Comparison of ENCODE assay signal across 14 cellular contexts in the genomic region with DNA sequence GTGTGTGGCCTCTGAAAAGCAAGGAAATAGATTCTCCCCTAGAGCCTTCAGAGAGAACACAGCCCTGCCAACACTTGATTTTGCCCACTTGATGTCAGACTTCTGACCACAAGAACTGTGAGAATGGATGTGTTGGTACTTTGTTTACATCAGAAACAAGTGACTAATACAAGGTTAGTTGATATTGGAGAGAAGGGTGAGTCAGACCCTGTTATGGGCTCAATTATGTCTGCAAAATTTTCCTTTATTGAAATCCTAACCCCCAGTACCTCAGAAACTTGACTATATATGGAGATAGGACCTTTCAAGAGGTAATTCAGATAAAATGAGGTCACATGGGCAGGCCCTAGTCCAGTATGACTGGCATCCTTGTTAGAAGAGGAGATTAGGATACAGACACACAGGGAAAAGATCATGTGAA.
DNase-seq lines count a peak whose midpoint lies in the region; ATAC-seq and TF ChIP-seq lines count a peak whose summit lies in the region.
"Had no signal": no experiment of that assay in that cellular context is flagged by ENCODE, and none has a peak within 500 bp of the region (broad histone marks: within the 10 kb centered on the region; RNA-seq: fewer than 3 reads in every experiment).

No MANE protein-coding gene starts in this region.

- POLR2A ChIA-PET in WTC11 (lab: Charles Lee) = no interaction called here

- H3K27me3 Mint-ChIP-seq in WTC11 (ENCODE audit: low read depth) (no peaks in the 10 kb centered on the region), CD14-positive monocyte (ENCODE audit: low read depth in 3 of 3) (no peaks in the 10 kb centered on the region)

- H3K9me3 Mint-ChIP-seq in WTC11 = peaks cover 23% of the 10 kb centered on the region
- peaks cover 2 to 10% (median 7%) of the 10 kb centered on the region in 7 donors for H3K9me3 Mint-ChIP-seq in CD14-positive monocyte

- DNase-seq in COLO829 (ENCODE audit: low spot score) (peak; percentile 73), LHCN-M2 (ENCODE audit: low read depth) (peak; percentile 90), astrocyte of the spinal cord (ENCODE audit: low read depth, low spot score) (peak; percentile 79), kidney epithelial cell (ENCODE audit: low read depth) (peak; percentile 44), WTC11 (ENCODE audit: low spot score) (no peak), SKM-1 treated with dmso at 0.1 percent for 144 hours (lab: John Stamatoyannopoulos, UW; ENCODE audit: unreplicated experiment) (no peak), tibial nerve (ENCODE audit: low spot score in 2 of 2) (no peak), CD14-positive monocyte (ENCODE audit: low spot score) (no peak)
- DNase-seq: activated CD4-positive, alpha-beta T cell treated with anti-CD3 and anti-CD28 coated beads for 48 hours; activated gamma-delta T cell treated with Interleukin-2 at 50 U/mL for 16 hours; DMS153; NCI-H187 treated with DMSO at 0.1 percent for 48 hours; SHP77 treated with DMSO at 0.1 percent for 48 hours; stimulated activated CD4-positive, alpha-beta T cell treated with anti-CD3 and anti-CD28 coated beads, Interleukin-1b, Interleukin-23, amount 100 ng/mL, for 48 hours had no signal

- H3K4me1 Mint-ChIP-seq in WTC11 = no peaks in the 10 kb centered on the region
- no peaks in the 10 kb centered on the region for H3K4me1 Mint-ChIP-seq in CD14-positive monocyte

- no peak overlapping the region for H3K4me3 Mint-ChIP-seq in WTC11
- H3K4me3 Mint-ChIP-seq in CD14-positive monocyte = no peak overlapping the region

- H3K27ac ChIP-seq in tibial nerve = no peak overlapping the region

- no peak for TF ChIP-seq POLR2A in tibial nerve (IDR thresholded peaks at IDR 0.05)

- H3K4me1 ChIP-seq in tibial nerve = peaks cover 0 to 6% (median 0%) of the 10 kb centered on the region in 4 donors

- CTCF ChIA-PET in WTC11 (lab: Charles Lee) = no interaction called here

- in situ Hi-C loops in astrocyte of the spinal cord (cut with HindIII; ENCODE audit: low sequenced_read_pairs) = no loop called here

- ATAC-seq in WTC11 = no peak

- no peak for TF ChIP-seq EP300 in tibial nerve (IDR thresholded peaks at IDR 0.05)

- H3K27ac Mint-ChIP-seq in WTC11 (no peak overlapping the region), CD14-positive monocyte (no peak overlapping the region)

- H3K4me3 ChIP-seq in astrocyte of the spinal cord (ENCODE audit: low read depth, low read length) (no peak overlapping the region), kidney epithelial cell (ENCODE audit: low read depth, low read length) (no peak overlapping the region), tibial nerve (no peak overlapping the region)

- H3K36me3 ChIP-seq in kidney epithelial cell (ENCODE audit: control insufficient read depth, insufficient read depth, low read length) = no peaks in the 10 kb centered on the region
- H3K36me3 ChIP-seq in tibial nerve = no peaks in the 10 kb centered on the region

- no peak for TF ChIP-seq CTCF in astrocyte of the spinal cord (IDR thresholded peaks at IDR 0.05; ENCODE audit: low read depth, low read length)
- TF ChIP-seq CTCF in kidney epithelial cell (IDR thresholded peaks at IDR 0.05; ENCODE audit: insufficient read depth, low read length, poor library complexity, severe bottlenecking) = no peak
- TF ChIP-seq CTCF in WTC11 (IDR thresholded peaks at IDR 0.05) = no peak
- no peak for TF ChIP-seq CTCF in tibial nerve (IDR thresholded peaks at IDR 0.05)
- no peak for TF ChIP-seq CTCF in CD14-positive monocyte (IDR thresholded peaks at IDR 0.05)

- no peaks in the 10 kb centered on the region for H3K9me3 ChIP-seq in tibial nerve

- H3K36me3 Mint-ChIP-seq in WTC11 = no peaks in the 10 kb centered on the region
- no peaks in the 10 kb centered on the region for H3K36me3 Mint-ChIP-seq in CD14-positive monocyte

- H3K27me3 ChIP-seq in kidney epithelial cell (ENCODE audit: control insufficient read depth, insufficient read depth, low read length) = no peaks in the 10 kb centered on the region
- no peaks in the 10 kb centered on the region for H3K27me3 ChIP-seq in tibial nerve

- intact Hi-C loops in CD14-positive monocyte (cut with micrococcal nuclease) = no loop called here

TF ChIP-seq in WTC11, 78 proteins besides CTCF, POLR2A, EP300 and RAD21:
- TF ChIP-seq NR2C2 (CRISPR knock-in tag; IDR thresholded peaks at IDR 0.05) = no peak
- TF ChIP-seq, protein P1, sequence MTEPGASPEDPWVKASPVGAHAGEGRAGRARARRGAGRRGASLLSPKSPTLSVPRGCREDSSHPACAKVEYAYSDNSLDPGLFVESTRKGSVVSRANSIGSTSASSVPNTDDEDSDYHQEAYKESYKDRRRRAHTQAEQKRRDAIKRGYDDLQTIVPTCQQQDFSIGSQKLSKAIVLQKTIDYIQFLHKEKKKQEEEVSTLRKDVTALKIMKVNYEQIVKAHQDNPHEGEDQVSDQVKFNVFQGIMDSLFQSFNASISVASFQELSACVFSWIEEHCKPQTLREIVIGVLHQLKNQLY (CRISPR knock-in tag; IDR thresholded peaks at IDR 0.05) = no peak
- TF ChIP-seq, protein P2, sequence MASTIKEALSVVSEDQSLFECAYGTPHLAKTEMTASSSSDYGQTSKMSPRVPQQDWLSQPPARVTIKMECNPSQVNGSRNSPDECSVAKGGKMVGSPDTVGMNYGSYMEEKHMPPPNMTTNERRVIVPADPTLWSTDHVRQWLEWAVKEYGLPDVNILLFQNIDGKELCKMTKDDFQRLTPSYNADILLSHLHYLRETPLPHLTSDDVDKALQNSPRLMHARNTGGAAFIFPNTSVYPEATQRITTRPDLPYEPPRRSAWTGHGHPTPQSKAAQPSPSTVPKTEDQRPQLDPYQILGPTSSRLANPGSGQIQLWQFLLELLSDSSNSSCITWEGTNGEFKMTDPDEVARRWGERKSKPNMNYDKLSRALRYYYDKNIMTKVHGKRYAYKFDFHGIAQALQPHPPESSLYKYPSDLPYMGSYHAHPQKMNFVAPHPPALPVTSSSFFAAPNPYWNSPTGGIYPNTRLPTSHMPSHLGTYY (CRISPR knock-in tag; IDR thresholded peaks at IDR 0.05) = no peak
- TF ChIP-seq ATF2 (CRISPR knock-in tag; IDR thresholded peaks at IDR 0.05; ENCODE audit: borderline replicate concordance, low read depth) = no peak
- TF ChIP-seq ZNF232 (CRISPR knock-in tag; IDR thresholded peaks at IDR 0.05) = no peak
- TF ChIP-seq SMAD4 (CRISPR knock-in tag; IDR thresholded peaks at IDR 0.05) = no peak
- no peak for TF ChIP-seq JUN (CRISPR knock-in tag; IDR thresholded peaks at IDR 0.05)
- no peak for TF ChIP-seq NR3C1 (CRISPR knock-in tag; conservative IDR thresholded peaks at IDR 0.05; ENCODE audit: low read depth)
- TF ChIP-seq ETV6 (CRISPR knock-in tag; IDR thresholded peaks at IDR 0.05) = no peak
- no peak for TF ChIP-seq RORB (CRISPR knock-in tag; IDR thresholded peaks at IDR 0.05)
- TF ChIP-seq, protein P3, sequence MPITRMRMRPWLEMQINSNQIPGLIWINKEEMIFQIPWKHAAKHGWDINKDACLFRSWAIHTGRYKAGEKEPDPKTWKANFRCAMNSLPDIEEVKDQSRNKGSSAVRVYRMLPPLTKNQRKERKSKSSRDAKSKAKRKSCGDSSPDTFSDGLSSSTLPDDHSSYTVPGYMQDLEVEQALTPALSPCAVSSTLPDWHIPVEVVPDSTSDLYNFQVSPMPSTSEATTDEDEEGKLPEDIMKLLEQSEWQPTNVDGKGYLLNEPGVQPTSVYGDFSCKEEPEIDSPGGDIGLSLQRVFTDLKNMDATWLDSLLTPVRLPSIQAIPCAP (CRISPR knock-in tag; IDR thresholded peaks at IDR 0.05) = no peak

Comparison
In these comparisons a context has a peak if more than half of its experiments do, and no peak if none do; other contexts are left out.
1. DNase-seq: peak in COLO829 (single experiment), LHCN-M2 (single experiment), astrocyte of the spinal cord (single experiment) and kidney epithelial cell (single experiment); none in WTC11 (single experiment), SKM-1 treated with dmso at 0.1 percent for 144 hours (single experiment), tibial nerve (0 of 2) and CD14-positive monocyte (single experiment).